ENCODE assay signal across 18 cellular contexts in genomic region chr4:74751247-74751646, GRCh38.
"Had no signal": no experiment of that assay in that cellular context is flagged by ENCODE, and none has a peak within 500 bp of the region (broad histone marks: within the 10 kb centered on the region; RNA-seq: fewer than 3 reads in every experiment).

No MANE protein-coding gene starts in this region.

- DNase-seq: dermis blood vessel endothelial cell; effector memory CD4-positive, alpha-beta T cell; esophagus squamous epithelium; gastrocnemius medialis; head of caudate nucleus; natural killer cell; nucleus accumbens; psoas muscle; right cardiac atrium; sigmoid colon; spleen; stimulated activated naive B cell treated with anti-CD40 and anti-IgM and Interleukin-4, amounts not matched to agents 10 μg/mL and 1 μg/mL and 100 μg/mL, for 72 hours; upper lobe of left lung had no signal

- H3K4me3 ChIP-seq: coronary artery, esophagus squamous epithelium, gastrocnemius medialis, lung, psoas muscle, sigmoid colon, spleen, thoracic aorta, tibial nerve, upper lobe of left lung had no signal

- ATAC-seq: gastrocnemius medialis; left lobe of liver; natural killer cell; psoas muscle; right cardiac atrium; stimulated activated naive B cell treated with anti-CD40 and anti-IgM and Interleukin-4, amounts not matched to agents 10 μg/mL and 1 μg/mL and 100 μg/mL, for 72 hours had no signal
